In the genomic region with DNA sequence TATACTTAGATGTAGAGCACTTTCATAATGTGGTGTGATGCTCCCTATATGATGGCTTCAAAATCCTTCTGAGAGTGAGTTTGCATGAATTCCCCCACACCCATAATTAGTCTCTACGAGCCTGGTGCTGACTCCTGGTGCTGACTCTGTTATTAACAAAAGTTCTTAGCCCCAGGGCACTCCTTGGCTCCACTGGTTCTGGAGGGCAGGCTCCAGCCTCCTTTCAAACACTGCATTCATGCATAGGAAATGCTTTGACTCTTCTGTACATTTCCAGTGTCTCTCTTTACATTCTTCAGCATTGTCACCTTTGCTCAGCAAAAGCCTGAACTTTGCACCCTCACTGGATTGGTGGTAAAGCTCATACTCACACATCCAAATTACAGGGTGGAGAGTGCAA, we compare ENCODE assay signal across 2 cellular contexts.
TF ChIP-seq lines count a peak whose summit lies in the region.

No MANE protein-coding gene starts in this region.

TF ChIP-seq in HepG2, 621 proteins besides CTCF, POLR2A, EP300 and RAD21:
- TF ChIP-seq, protein P1, sequence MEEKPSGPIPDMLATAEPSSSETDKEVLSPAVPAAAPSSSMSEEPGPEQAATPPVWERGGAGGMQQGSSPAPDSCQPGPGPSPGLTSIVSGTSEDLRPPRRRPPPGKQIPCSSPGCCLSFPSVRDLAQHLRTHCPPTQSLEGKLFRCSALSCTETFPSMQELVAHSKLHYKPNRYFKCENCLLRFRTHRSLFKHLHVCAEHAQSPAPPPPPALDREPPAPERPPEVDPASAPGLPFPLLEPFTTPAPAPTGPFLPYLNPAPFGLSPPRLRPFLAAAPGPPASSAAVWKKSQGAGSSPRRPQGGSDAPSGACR (CRISPR knock-in tag; IDR thresholded peaks at IDR 0.05), result no peak
- peak; percentile 45; the same call in 1 of the 2 replicates for TF ChIP-seq HNF4A (CRISPR knock-in tag; IDR thresholded peaks at IDR 0.05)

TF ChIP-seq in WTC11, 78 proteins besides CTCF, POLR2A, EP300 and RAD21 (continued from another document):
- TF ChIP-seq, protein P2, sequence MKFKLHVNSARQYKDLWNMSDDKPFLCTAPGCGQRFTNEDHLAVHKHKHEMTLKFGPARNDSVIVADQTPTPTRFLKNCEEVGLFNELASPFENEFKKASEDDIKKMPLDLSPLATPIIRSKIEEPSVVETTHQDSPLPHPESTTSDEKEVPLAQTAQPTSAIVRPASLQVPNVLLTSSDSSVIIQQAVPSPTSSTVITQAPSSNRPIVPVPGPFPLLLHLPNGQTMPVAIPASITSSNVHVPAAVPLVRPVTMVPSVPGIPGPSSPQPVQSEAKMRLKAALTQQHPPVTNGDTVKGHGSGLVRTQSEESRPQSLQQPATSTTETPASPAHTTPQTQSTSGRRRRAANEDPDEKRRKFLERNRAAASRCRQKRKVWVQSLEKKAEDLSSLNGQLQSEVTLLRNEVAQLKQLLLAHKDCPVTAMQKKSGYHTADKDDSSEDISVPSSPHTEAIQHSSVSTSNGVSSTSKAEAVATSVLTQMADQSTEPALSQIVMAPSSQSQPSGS (CRISPR knock-in tag; IDR thresholded peaks at IDR 0.05; ENCODE audit: borderline replicate concordance, low read depth), result no peak
TF ChIP-seq in WTC11: peak in this region for 0.
